Comparison of ENCODE assay signal across 8 cellular contexts in the genomic region with DNA sequence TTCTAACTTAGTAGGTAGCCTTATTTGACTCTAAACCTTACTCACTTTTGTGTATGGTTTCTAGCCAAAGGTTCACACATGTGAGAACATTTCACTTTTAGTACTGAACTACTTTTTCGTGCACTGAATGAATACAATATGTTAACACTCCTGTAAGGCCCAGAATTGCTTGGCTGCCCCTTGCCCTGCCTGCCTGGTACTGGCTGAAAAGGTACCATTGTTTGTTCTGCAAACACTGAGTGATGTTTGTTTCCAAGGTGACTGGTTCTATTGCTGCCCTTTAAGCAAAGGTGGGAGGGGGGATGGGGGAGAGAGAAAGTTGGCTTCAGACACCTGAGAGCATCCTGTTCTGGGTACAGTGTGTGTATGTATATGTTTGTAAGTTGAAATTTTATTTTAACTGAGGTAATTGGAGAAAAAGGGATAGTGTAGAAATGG. TPM values are rescaled to one million over a fixed set of nuclear protein-coding genes. Genes with fewer than 3 reads are reported as not detected.
DNase-seq lines count a peak whose midpoint lies in the region; ATAC-seq and TF ChIP-seq lines count a peak whose summit lies in the region.

No MANE protein-coding gene starts in this region.

- DNase-seq in CD14-positive monocyte (ENCODE audit: low spot score) (no peak), NCI-H1092 (lab: John Stamatoyannopoulos, UW) (peak; percentile 82), kidney tubule cell (ENCODE audit: low spot score) (peak; percentile 70)
- peak; percentile 61 for DNase-seq in activated CD8-positive, alpha-beta T cell treated with anti-CD3 and anti-CD28 coated beads for 36 hours

- no peaks in the 10 kb centered on the region for H3K27me3 Mint-ChIP-seq in CD14-positive monocyte (ENCODE audit: low read depth in 3 of 3)
- H3K27me3 Mint-ChIP-seq in activated CD8-positive, alpha-beta T cell treated with anti-CD3 and anti-CD28 coated beads for 36 hours: no peaks in the 10 kb centered on the region

- H3K27ac Mint-ChIP-seq in CD14-positive monocyte: peak overlapping the region in 4 of 7 donors; percentile 37 to 73 (median 46)
- H3K27ac Mint-ChIP-seq in activated CD8-positive, alpha-beta T cell treated with anti-CD3 and anti-CD28 coated beads for 36 hours: peak overlapping the region; percentile 58

- intact Hi-C loops in CD14-positive monocyte (cut with micrococcal nuclease): no loop called here
- intact Hi-C loops in activated CD8-positive, alpha-beta T cell treated with anti-CD3 and anti-CD28 coated beads for 36 hours (cut with micrococcal nuclease): no loop called here

- POLR2A ChIA-PET in activated CD8-positive, alpha-beta T cell treated with anti-CD3 and anti-CD28 coated beads for 36 hours (lab: Charles Lee): interaction anchor here (1.8 to 2.8 kb wide), 3 partner anchors 11 to 32 kb away, joined by 5 to 17 read pairs (median 15); a partner anchor contains a TSS

- H3K36me3 Mint-ChIP-seq in CD14-positive monocyte: peaks cover 3 to 4% of the 10 kb centered on the region in 2 donors
- peaks cover 1% of the 10 kb centered on the region for H3K36me3 Mint-ChIP-seq in activated CD8-positive, alpha-beta T cell treated with anti-CD3 and anti-CD28 coated beads for 36 hours (ENCODE audit: low read depth)

- H3K9me3 Mint-ChIP-seq in CD14-positive monocyte: no peaks in the 10 kb centered on the region
- no peaks in the 10 kb centered on the region for H3K9me3 Mint-ChIP-seq in activated CD8-positive, alpha-beta T cell treated with anti-CD3 and anti-CD28 coated beads for 36 hours

- peaks cover 62% of the 10 kb centered on the region for H3K4me1 Mint-ChIP-seq in CD14-positive monocyte
- H3K4me1 Mint-ChIP-seq in activated CD8-positive, alpha-beta T cell treated with anti-CD3 and anti-CD28 coated beads for 36 hours (ENCODE audit: low read depth): peaks cover 80% of the 10 kb centered on the region

- CTCF ChIA-PET in activated CD8-positive, alpha-beta T cell treated with anti-CD3 and anti-CD28 coated beads for 36 hours (lab: Charles Lee): interaction anchor here (1.0 to 2.4 kb wide), 5 partner anchors 10 to 462 kb away, joined by 3 to 7 read pairs (median 3); no protein-coding TSS in a partner anchor

- no peak for TF ChIP-seq CTCF in CD14-positive monocyte (IDR thresholded peaks at IDR 0.05)
- no peak for TF ChIP-seq CTCF in activated CD8-positive, alpha-beta T cell treated with anti-CD3 and anti-CD28 coated beads for 36 hours (IDR thresholded peaks at IDR 0.05)

- H3K4me3 Mint-ChIP-seq in CD14-positive monocyte: no peak overlapping the region
- no peak overlapping the region for H3K4me3 Mint-ChIP-seq in activated CD8-positive, alpha-beta T cell treated with anti-CD3 and anti-CD28 coated beads for 36 hours

- peak; percentile 6 for ATAC-seq in activated CD8-positive, alpha-beta T cell treated with anti-CD3 and anti-CD28 coated beads for 36 hours
- ATAC-seq in HG03460 (IDR thresholded peaks at IDR 0.05; ENCODE audit: unreplicated experiment) (no peak), HG03521 (IDR thresholded peaks at IDR 0.05; ENCODE audit: unreplicated experiment) (no peak), GM21619 (IDR thresholded peaks at IDR 0.05; ENCODE audit: unreplicated experiment) (no peak), HG03135 (IDR thresholded peaks at IDR 0.05; ENCODE audit: unreplicated experiment) (no peak)

RNA-seq across cellular contexts. Expression of a gene that starts 31.2 kb away (rescaled TPM):
- 1 to 10 TPM; 2.1 to 5.6 TPM for polyA plus RNA-seq in CD14-positive monocyte
- 10 to 100 TPM; 18.7 to 19.7 TPM for total RNA-seq in activated CD8-positive, alpha-beta T cell treated with anti-CD3 and anti-CD28 coated beads for 36 hours
